Comparison of ENCODE assay signal across 13 cellular contexts in genomic region chr9:1979815-1980367, GRCh38. TPM values are rescaled to one million over a fixed set of nuclear protein-coding genes. Genes with fewer than 3 reads are reported as not detected.
DNase-seq lines count a peak whose midpoint lies in the region; ATAC-seq and TF ChIP-seq lines count a peak whose summit lies in the region.
"Had no signal": no experiment of that assay in that cellular context is flagged by ENCODE, and none has a peak within 500 bp of the region (broad histone marks: within the 10 kb centered on the region; RNA-seq: fewer than 3 reads in every experiment).

No MANE protein-coding gene starts in this region.

- H3K4me1 Mint-ChIP-seq in stimulated activated naive B cell treated with anti-CD40 and anti-IgM and Interleukin-4, amounts not matched to agents 10 μg/mL and 1 μg/mL and 100 μg/mL, for 72 hours, result no peaks in the 10 kb centered on the region
- H3K4me1 Mint-ChIP-seq: activated naive CD8-positive, alpha-beta T cell treated with anti-CD3 and anti-CD28 coated beads, Interleukin-2, amount 50 U/mL, for 24 hours had no signal

- H3F3A ChIP-seq in GM23248 (ENCODE audit: insufficient read depth), result peaks cover 26% of the 10 kb centered on the region

- WGBS in GM23248 (ENCODE audit: low coverage in 1 of 2, low lambda C conversion rate in 2 of 2, missing lambda C conversion rate in 2 of 2), 2 experiments, result 0 to 3% methylated on average over 7 of the region's 7 CpGs

- peak; percentile 39 for ATAC-seq in foreskin keratinocyte
- ATAC-seq in stimulated activated naive B cell treated with anti-CD40 and anti-IgM and Interleukin-4, amounts not matched to agents 10 μg/mL and 1 μg/mL and 100 μg/mL, for 72 hours (replicated peaks), result no peak
- ATAC-seq: activated naive CD8-positive, alpha-beta T cell treated with anti-CD3 and anti-CD28 coated beads, Interleukin-2, amount 50 U/mL, for 24 hours had no signal

- peak overlapping the region; percentile 46 for H3K4me3 ChIP-seq in GM23248
- H3K4me3 ChIP-seq: sigmoid colon had no signal

- H3K36me3 Mint-ChIP-seq in stimulated activated naive B cell treated with anti-CD40 and anti-IgM and Interleukin-4, amounts not matched to agents 10 μg/mL and 1 μg/mL and 100 μg/mL, for 72 hours, result no peaks in the 10 kb centered on the region

- H3K9me3 Mint-ChIP-seq in stimulated activated naive B cell treated with anti-CD40 and anti-IgM and Interleukin-4, amounts not matched to agents 10 μg/mL and 1 μg/mL and 100 μg/mL, for 72 hours, result no peaks in the 10 kb centered on the region
- H3K9me3 Mint-ChIP-seq: activated naive CD8-positive, alpha-beta T cell treated with anti-CD3 and anti-CD28 coated beads, Interleukin-2, amount 50 U/mL, for 24 hours; stimulated activated naive CD8-positive, alpha-beta T cell treated with anti-CD3 and anti-CD28 coated beads, Interleukin-15, Interleukin-2, amounts not matched to agents 100 ng/mL and 50 ng/mL, for 24 hours had no signal

- H3K27me3 ChIP-seq in GM23248 (replicated peaks; ENCODE audit: insufficient read depth) (no peaks in the 10 kb centered on the region), foreskin keratinocyte (no peaks in the 10 kb centered on the region)
- H3K27me3 ChIP-seq: sigmoid colon had no signal

- no peak overlapping the region for H3K4me3 Mint-ChIP-seq in stimulated activated naive B cell treated with anti-CD40 and anti-IgM and Interleukin-4, amounts not matched to agents 10 μg/mL and 1 μg/mL and 100 μg/mL, for 72 hours
- H3K4me3 Mint-ChIP-seq: activated naive CD8-positive, alpha-beta T cell treated with anti-CD3 and anti-CD28 coated beads, Interleukin-2, amount 50 U/mL, for 24 hours; stimulated activated naive CD8-positive, alpha-beta T cell treated with anti-CD3 and anti-CD28 coated beads, Interleukin-15, Interleukin-2, amounts not matched to agents 100 ng/mL and 50 ng/mL, for 24 hours had no signal

- H3K27me3 Mint-ChIP-seq in stimulated activated naive B cell treated with anti-CD40 and anti-IgM and Interleukin-4, amounts not matched to agents 10 μg/mL and 1 μg/mL and 100 μg/mL, for 72 hours, result peaks cover 0 to 13% of the 10 kb centered on the region in 2 donors
- H3K27me3 Mint-ChIP-seq: activated naive CD8-positive, alpha-beta T cell treated with anti-CD3 and anti-CD28 coated beads, Interleukin-2, amount 50 U/mL, for 24 hours; stimulated activated naive CD8-positive, alpha-beta T cell treated with anti-CD3 and anti-CD28 coated beads, Interleukin-15, Interleukin-2, amounts not matched to agents 100 ng/mL and 50 ng/mL, for 24 hours had no signal

- TF ChIP-seq CTCF in foreskin keratinocyte (conservative IDR thresholded peaks at IDR 0.05), result no peak

- H4K20me1 ChIP-seq in GM23248 (ENCODE audit: insufficient read depth), result no peaks in the 10 kb centered on the region

- no peak overlapping the region for H3K27ac Mint-ChIP-seq in stimulated activated naive B cell treated with anti-CD40 and anti-IgM and Interleukin-4, amounts not matched to agents 10 μg/mL and 1 μg/mL and 100 μg/mL, for 72 hours
- H3K27ac Mint-ChIP-seq: activated naive CD8-positive, alpha-beta T cell treated with anti-CD3 and anti-CD28 coated beads, Interleukin-2, amount 50 U/mL, for 24 hours; stimulated activated naive CD8-positive, alpha-beta T cell treated with anti-CD3 and anti-CD28 coated beads, Interleukin-15, Interleukin-2, amounts not matched to agents 100 ng/mL and 50 ng/mL, for 24 hours had no signal

- H3K4me2 ChIP-seq in GM23248 (ENCODE audit: unreplicated experiment), result peak overlapping the region; percentile 73

- H3K4me1 ChIP-seq in GM23248 (ENCODE audit: insufficient read depth), result peaks cover 32% of the 10 kb centered on the region
- H3K4me1 ChIP-seq in foreskin keratinocyte, result peaks cover 11% of the 10 kb centered on the region
- H3K4me1 ChIP-seq: sigmoid colon had no signal

- H3K9me3 ChIP-seq in GM23248 (ENCODE audit: low read depth), result no peaks in the 10 kb centered on the region
- H3K9me3 ChIP-seq: sigmoid colon had no signal

- no peaks in the 10 kb centered on the region for H3K36me3 ChIP-seq in GM23248 (ENCODE audit: low read depth)
- H3K36me3 ChIP-seq: sigmoid colon had no signal

- DNase-seq in GM23248 (peak; percentile 92), RPMI8226 (peak; percentile 92), foreskin keratinocyte (peak; percentile 37 to 50), renal cortical epithelial cell (ENCODE audit: low read depth) (peak; percentile 99), NCI-H2029 treated with DMSO at 0.1 percent for 48 hours (lab: John Stamatoyannopoulos, UW) (no peak), cerebellar nuclear complex (lab: John Stamatoyannopoulos, UW) (no peak)
- no peak for DNase-seq in stimulated activated naive B cell treated with anti-CD40 and anti-IgM and Interleukin-4, amounts not matched to agents 10 μg/mL and 1 μg/mL and 100 μg/mL, for 72 hours
- no peak for DNase-seq in activated CD8-positive, alpha-beta memory T cell treated with anti-CD3 and anti-CD28 coated beads, Interleukin-2, amount 50 U/mL, for 48 hours
- DNase-seq: activated CD4-positive, CD25-positive, alpha-beta regulatory T cell treated with anti-CD3 and anti-CD28 coated beads, Interleukin-2, amount 50 U/mL, for 72 hours; activated naive CD8-positive, alpha-beta T cell treated with anti-CD3 and anti-CD28 coated beads, Interleukin-2, amount 50 U/mL, for 24 hours; hippocampal formation; sigmoid colon had no signal

- H3K27ac ChIP-seq in GM23248 (peak overlapping the region; percentile 76), foreskin keratinocyte (no peak overlapping the region)
- H3K27ac ChIP-seq: sigmoid colon had no signal

- H3K9ac ChIP-seq in GM23248, result peak overlapping the region; percentile 51

- H3K9me2 ChIP-seq in GM23248 (ENCODE audit: insufficient read depth), result no peaks in the 10 kb centered on the region

- in situ Hi-C loops in GM23248 (cut with MboI), result no loop called here

- no peaks in the 10 kb centered on the region for H3K79me2 ChIP-seq in GM23248 (ENCODE audit: insufficient read depth)

- peak overlapping the region; percentile 37 for H2AFZ ChIP-seq in GM23248

RNA-seq across cellular contexts. Expression of gene SMARCA2, which starts 35.3 kb away (rescaled TPM):
- 47.4 and 78.9 TPM in 2 replicates for total RNA-seq in GM23248 (2014; rRNA removed; shearing (Covaris generic))
- polyA plus RNA-seq in GM23248 (2016; fragmentation: Nextera tagmentation; extraction: Ambion mirVana), result 26.7 and 27.2 TPM in 2 replicates
- total RNA-seq in foreskin keratinocyte, result 46.0 and 47.3 TPM in 2 replicates
- 18.4 and 21.6 TPM in 2 replicates for polyA plus RNA-seq in foreskin keratinocyte
- 41.5 and 186 TPM in 2 replicates for total RNA-seq in renal cortical epithelial cell

Comparison
In these comparisons a context has a peak if more than half of its experiments do, and no peak if none do; other contexts are left out.
1. DNase-seq: peak in GM23248 (single experiment), RPMI8226 (single experiment), foreskin keratinocyte (2 of 2) and renal cortical epithelial cell (single experiment); none in stimulated activated naive B cell treated with anti-CD40 and anti-IgM and Interleukin-4, amounts not matched to agents 10 μg/mL and 1 μg/mL and 100 μg/mL, for 72 hours (single experiment), activated CD8-positive, alpha-beta memory T cell treated with anti-CD3 and anti-CD28 coated beads, Interleukin-2, amount 50 U/mL, for 48 hours (single experiment), NCI-H2029 treated with DMSO at 0.1 percent for 48 hours (single experiment) and cerebellar nuclear complex (0 of 2).